ENCODE assay signal across 38 cellular contexts in genomic region chr3:37504583-37505357, GRCh38. TPM values are rescaled to one million over a fixed set of nuclear protein-coding genes. Genes with fewer than 3 reads are reported as not detected.
DNase-seq lines count a peak whose midpoint lies in the region; ATAC-seq, FAIRE-seq and TF ChIP-seq lines count a peak whose summit lies in the region.
"Had no signal": no experiment of that assay in that cellular context is flagged by ENCODE, and none has a peak within 500 bp of the region (broad histone marks: within the 10 kb centered on the region; RNA-seq: fewer than 3 reads in every experiment).

No MANE protein-coding gene starts in this region.

- H3K4me1 Mint-ChIP-seq in mesothelial cell of epicardium: peaks cover 19% of the 10 kb centered on the region
- peaks cover 0 to 6% (median 4%) of the 10 kb centered on the region in 4 donors for H3K4me1 Mint-ChIP-seq in naive thymus-derived CD8-positive, alpha-beta T cell
- H3K4me1 Mint-ChIP-seq: activated CD4-positive, alpha-beta T cell treated with anti-CD3 and anti-CD28 coated beads for 36 hours; naive B cell had no signal

- H3K36me3 ChIP-seq in BLaER1: no peaks in the 10 kb centered on the region
- H3K36me3 ChIP-seq in GM12878 (ENCODE audit: control insufficient read depth in 2 of 2, insufficient read depth in 2 of 2, low read length in 1 of 2): no peaks in the 10 kb centered on the region
- H3K36me3 ChIP-seq: cardiac muscle cell, colonic mucosa had no signal

- no peak overlapping the region for H2AFZ ChIP-seq in GM12878 (ENCODE audit: control insufficient read depth, low read depth, low read length)

- intact Hi-C loops in GM12878 (cut with micrococcal nuclease; ENCODE audit: unreplicated experiment): no loop called here

- H3K27me3 Mint-ChIP-seq in mesothelial cell of epicardium (ENCODE audit: low read depth): peaks cover 30% of the 10 kb centered on the region
- H3K27me3 Mint-ChIP-seq in naive thymus-derived CD8-positive, alpha-beta T cell: peaks cover 19 to 29% (median 21%) of the 10 kb centered on the region in 5 donors

- TF ChIP-seq CTCF in GM12878 (IDR thresholded peaks at IDR 0.05 in 2 of 3, conservative IDR thresholded peaks at IDR 0.05 in 1 of 3; ENCODE audit: control insufficient read depth in 2 of 3, extremely low read depth in 1 of 3, insufficient read depth in 1 of 3, low read depth in 3 of 3, low read length in 3 of 3) (no peak), mesothelial cell of epicardium (IDR thresholded peaks at IDR 0.05; ENCODE audit: unreplicated experiment) (no peak), coronary artery (IDR thresholded peaks at IDR 0.05) (no peak)

- RAD21 ChIA-PET in GM12878 (lab: Charles Lee; ENCODE audit: unreplicated experiment): no interaction called here

- no peak for TF ChIP-seq EP300 in GM12878 (IDR thresholded peaks at IDR 0.05; ENCODE audit: borderline replicate concordance in 1 of 2, control insufficient read depth in 1 of 2, low read depth in 2 of 2, low read length in 2 of 2)

- H3K4me3 Mint-ChIP-seq in mesothelial cell of epicardium: no peak overlapping the region
- H3K4me3 Mint-ChIP-seq in naive thymus-derived CD8-positive, alpha-beta T cell: no peak overlapping the region
- H3K4me3 Mint-ChIP-seq: activated CD4-positive, alpha-beta T cell treated with anti-CD3 and anti-CD28 coated beads for 36 hours; activated CD8-positive, alpha-beta T cell treated with anti-CD3 and anti-CD28 coated beads, Interleukin-2, amount 10 ng/mL, durations not matched to agents 7 days and 5 days; CD4-positive, alpha-beta T cell; naive B cell; T-helper 2 cell treated with Interferon-gamma antibody and Interleukin-4, amounts not matched to agents 5 μg/mL and 100 μg/mL, for 36 hours had no signal

- peak; percentile 84 for DNase-seq in Jurkat, Clone E6-1 (ENCODE audit: low read depth, low spot score)
- DNase-seq in GM12878 (ENCODE audit: low read depth, low spot score) (no peak), mesothelial cell of epicardium (ENCODE audit: low spot score in 2 of 2, unreplicated experiment in 2 of 2) (no peak), coronary artery (ENCODE audit: low spot score) (no peak)
- DNase-seq in naive thymus-derived CD8-positive, alpha-beta T cell: no peak
- DNase-seq: activated CD4-positive, alpha-beta T cell treated with anti-CD3 and anti-CD28 coated beads for 36 hours; aorta; CD4-positive, alpha-beta T cell; colonic mucosa; DMS 273 treated with DMSO at 0.1 percent for 48 hours; effector CD8-positive, alpha-beta T cell; EL; H7; Karpas-422; midbrain; naive B cell; NCI-H1436 treated with DMSO at 0.1 percent for 48 hours; NCI-H2107; occipital lobe; psoas muscle; SHP77 treated with DMSO at 0.1 percent for 48 hours; stimulated activated CD4-positive, alpha-beta T cell treated with anti-CD3 and anti-CD28 coated beads, Interleukin-15, amount 100 ng/mL, for 24 hours; stimulated activated CD4-positive, alpha-beta T cell treated with anti-CD3 and anti-CD28 coated beads, Interleukin-4, amount 100 ng/mL, for 4 hours; substantia nigra; upper lobe of left lung had no signal

- FAIRE-seq in GM12878 (lab: Jason Lieb, UNC): no peak
- FAIRE-seq: A204.1, GM12891, keratinocyte, RCC 7860 had no signal

- no peak for TF ChIP-seq POLR2A in GM12878 (IDR thresholded peaks at IDR 0.05; ENCODE audit: low read depth, low read length)

- H3K79me2 ChIP-seq in GM12878 (ENCODE audit: control insufficient read depth, insufficient read depth, low read length): no peaks in the 10 kb centered on the region

- no peak overlapping the region for H3K9ac ChIP-seq in BLaER1
- H3K9ac ChIP-seq in GM12878 (ENCODE audit: control insufficient read depth, insufficient read depth, low read length): no peak overlapping the region

- H3K9me3 ChIP-seq in BLaER1 (no peaks in the 10 kb centered on the region), GM12878 (replicated peaks; ENCODE audit: control insufficient read depth, insufficient read depth, low read length) (no peaks in the 10 kb centered on the region)
- H3K9me3 ChIP-seq: colonic mucosa, psoas muscle, upper lobe of left lung had no signal

- no peak for TF ChIP-seq RAD21 in GM12878 (IDR thresholded peaks at IDR 0.05; ENCODE audit: insufficient read depth, low read depth, low read length)

- no TSS peak for BruUV-seq in GM12878 (replicated peaks; lab: Mats Ljungman, UMichigan)

- SMC1A ChIA-PET in GM12878 (lab: Charles Lee; ENCODE audit: uncharacterized antibody, unreplicated experiment): interaction anchor here (0.9 kb wide), 1 partner anchor 52 kb away, joined by 3 read pairs; no protein-coding TSS in a partner anchor

- 31% methylated on average over 6 of the region's 6 CpGs for WGBS in GM12878 (ENCODE audit: insufficient coverage, insufficient replicate concordance, low lambda C conversion rate, missing lambda C conversion rate)

- POLR2A ChIA-PET in GM12878 (lab: Charles Lee): no interaction called here
- POLR2A ChIA-PET in naive thymus-derived CD8-positive, alpha-beta T cell (lab: Charles Lee): no interaction called here

- no peak overlapping the region for H3K4me3 ChIP-seq in BLaER1
- H3K4me3 ChIP-seq in Jurkat, Clone E6-1 (ENCODE audit: low read length): no peak overlapping the region
- H3K4me3 ChIP-seq in GM12878: no peak overlapping the region
- H3K4me3 ChIP-seq in coronary artery: no peak overlapping the region
- H3K4me3 ChIP-seq: cardiac muscle cell, colonic mucosa, psoas muscle, upper lobe of left lung had no signal

- H3K27me3 ChIP-seq in BLaER1 (no peaks in the 10 kb centered on the region), GM12878 (replicated peaks in 1 of 2; ENCODE audit: control insufficient read depth in 2 of 2, insufficient read depth in 2 of 2, low read length in 1 of 2) (peaks cover 0 to 2% of the 10 kb centered on the region in 2 experiments; a peak in 2 of 4 replicates)
- H3K27me3 ChIP-seq: colonic mucosa, upper lobe of left lung had no signal

- H3K36me3 Mint-ChIP-seq in mesothelial cell of epicardium: peaks cover 2% of the 10 kb centered on the region
- no peaks in the 10 kb centered on the region for H3K36me3 Mint-ChIP-seq in naive thymus-derived CD8-positive, alpha-beta T cell
- H3K36me3 Mint-ChIP-seq: activated naive CD4-positive, alpha-beta T cell treated with anti-CD3 and anti-CD28 coated beads, Interleukin-2, amount 50 U/mL, for 72 hours; naive B cell had no signal

- H3K4me2 ChIP-seq in BLaER1 (peak overlapping the region; percentile 78), GM12878 (ENCODE audit: control insufficient read depth, insufficient read depth) (no peak overlapping the region)

- no peaks in the 10 kb centered on the region for H3K9me3 Mint-ChIP-seq in mesothelial cell of epicardium
- H3K9me3 Mint-ChIP-seq in naive thymus-derived CD8-positive, alpha-beta T cell: no peaks in the 10 kb centered on the region
- H3K9me3 Mint-ChIP-seq: activated naive CD4-positive, alpha-beta T cell treated with anti-CD3 and anti-CD28 coated beads, Interleukin-2, amount 50 U/mL, for 72 hours; CD4-positive, alpha-beta T cell; T-helper 2 cell treated with Interferon-gamma antibody and Interleukin-4, amounts not matched to agents 5 μg/mL and 100 μg/mL, for 36 hours had no signal

- no peaks in the 10 kb centered on the region for H4K20me1 ChIP-seq in BLaER1
- H4K20me1 ChIP-seq in GM12878 (ENCODE audit: control insufficient read depth, insufficient read depth): no peaks in the 10 kb centered on the region

- peak overlapping the region; percentile 23 for H3K27ac Mint-ChIP-seq in mesothelial cell of epicardium
- peak overlapping the region in 1 of 10 donors; percentile 42 for H3K27ac Mint-ChIP-seq in naive thymus-derived CD8-positive, alpha-beta T cell
- H3K27ac Mint-ChIP-seq: activated CD4-positive, alpha-beta T cell treated with anti-CD3 and anti-CD28 coated beads for 36 hours; activated CD8-positive, alpha-beta T cell treated with anti-CD3 and anti-CD28 coated beads, Interleukin-2, amount 10 ng/mL, durations not matched to agents 7 days and 5 days; activated naive CD4-positive, alpha-beta T cell treated with anti-CD3 and anti-CD28 coated beads, Interleukin-2, amount 50 U/mL, for 72 hours; CD4-positive, alpha-beta T cell; T-helper 2 cell treated with Interferon-gamma antibody and Interleukin-4, amounts not matched to agents 5 μg/mL and 100 μg/mL, for 36 hours had no signal

- in situ Hi-C loops in GM12878 (cut with MboI): no loop called here

- ATAC-seq in GM12878 (no peak), GM18909 (IDR thresholded peaks at IDR 0.05; ENCODE audit: poor library complexity, unreplicated experiment) (no peak), HG02571 (IDR thresholded peaks at IDR 0.05; ENCODE audit: unreplicated experiment) (no peak)
- ATAC-seq in naive thymus-derived CD8-positive, alpha-beta T cell: no peak
- ATAC-seq: psoas muscle had no signal

- H3K4me1 ChIP-seq in BLaER1: peaks cover 70% of the 10 kb centered on the region
- no peaks in the 10 kb centered on the region for H3K4me1 ChIP-seq in GM12878 (ENCODE audit: control insufficient read depth, insufficient read depth, low read length)
- H3K4me1 ChIP-seq: colonic mucosa, psoas muscle, upper lobe of left lung had no signal

- H3K27ac ChIP-seq in BLaER1: no peak overlapping the region
- no peak overlapping the region for H3K27ac ChIP-seq in GM12878 (ENCODE audit: control insufficient read depth, insufficient read depth)
- H3K27ac ChIP-seq in coronary artery: no peak overlapping the region
- H3K27ac ChIP-seq: cardiac muscle cell, colonic mucosa, epithelial cell of prostate, HL-60, psoas muscle, upper lobe of left lung had no signal

- CTCF ChIA-PET in GM12878 (lab: Yijun Ruan, JAX): no interaction called here

TF ChIP-seq in GM12878, 131 proteins besides CTCF, POLR2A, EP300 and RAD21 (continues in another document):
- TF ChIP-seq ZNF622 (IDR thresholded peaks at IDR 0.05): no peak

RNA-seq across cellular contexts. Expression of gene ITGA9, which starts 52.8 kb away (rescaled TPM):
- not detected for polyA plus RNA-seq in Jurkat, Clone E6-1 (2012; ENCODE audit: insufficient read depth, insufficient read length)
- total RNA-seq in GM12878 (2013; cell fraction: nucleolus; rRNA removed): 3.9 and 5.0 TPM in 2 replicates
- total RNA-seq in GM12878 (2014; rRNA removed) (0.06 TPM in 1 of 2 replicates, not detected in the other), GM12878 (2014; rRNA removed; fragmentation: Illumina TruSeq; extraction: Trizol) (0.09 TPM in 1 of 2 replicates, not detected in the other), GM12878 (2021) (0.08 and 0.11 TPM in 2 replicates), mesothelial cell of epicardium (12.7 to 15.9 TPM (median 14.6 TPM) in 3 replicates)
- polyA plus RNA-seq in GM12878 (2011; ENCODE audit: low read depth): 0.04 TPM
- polyA plus RNA-seq in GM12878 (2011; rRNA removed) (2.4 and 2.9 TPM in 2 replicates), GM12878 (2014; fragmentation: Illumina TruSeq; extraction: Trizol) (0.01 and 0.08 TPM in 2 replicates), GM12878 (2014; fragmentation: Nextera tagmentation; extraction: Ambion mirVana) (not detected), GM12878 (2014; rRNA removed) (0.06 TPM in 1 of 2 replicates, not detected in the other), GM12878 (2016; fragmentation: Nextera tagmentation; extraction: Ambion mirVana) (not detected)
- 2.6 and 4.0 TPM in 2 replicates for polyA plus RNA-seq in GM12878 (2011; cell fraction: cytosol; rRNA removed)
- 5.5 and 6.1 TPM in 2 replicates for polyA plus RNA-seq in GM12878 (2011; cell fraction: nucleus; rRNA removed)
- polyA plus RNA-seq in GM12878 (2012): 0.04 TPM in 1 of 2 replicates, not detected in the other
- polyA minus RNA-seq in GM12878 (2011; rRNA and poly(A)+ RNA removed): 14.2 and 16.9 TPM in 2 replicates
- 2.3 and 4.2 TPM in 2 replicates for polyA minus RNA-seq in GM12878 (2011; cell fraction: cytosol; rRNA and poly(A)+ RNA removed)
- polyA minus RNA-seq in GM12878 (2011; cell fraction: nucleus; rRNA and poly(A)+ RNA removed): 19.7 and 29.3 TPM in 2 replicates
- total RNA-seq in naive thymus-derived CD8-positive, alpha-beta T cell: under 1 TPM; 0.08 to 0.68 TPM
- not detected for polyA plus RNA-seq in naive thymus-derived CD8-positive, alpha-beta T cell
- total RNA-seq: activated CD8-positive, alpha-beta T cell treated with anti-CD3 and anti-CD28 coated beads, Interleukin-2, amount 10 ng/mL, durations not matched to agents 7 days and 5 days; CD4-positive, alpha-beta T cell had no signal
